1 cellular context compared by ENCODE assay signal in the genomic region with DNA sequence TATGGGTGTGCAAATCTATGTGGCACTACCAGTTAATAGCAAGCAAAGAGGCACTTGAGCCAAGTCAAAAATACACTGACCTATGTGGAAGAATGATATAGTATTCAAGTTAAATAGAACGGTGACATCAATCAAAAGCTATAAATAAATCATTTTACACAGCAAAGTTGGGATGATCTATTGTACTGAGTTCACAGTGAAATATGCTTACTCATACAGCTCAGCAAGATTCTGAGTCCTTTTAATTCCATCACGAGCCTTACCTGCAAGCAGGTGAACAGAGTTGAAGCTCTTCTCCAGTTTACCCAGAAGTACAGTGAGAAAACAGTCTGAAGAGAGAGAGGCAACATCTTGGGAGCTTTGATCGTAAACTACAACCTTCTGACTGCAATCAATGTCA.
TF ChIP-seq lines count a peak whose summit lies in the region.

No MANE protein-coding gene starts in this region.

TF ChIP-seq in GM23338, 12 proteins besides CTCF, POLR2A, EP300 and RAD21:
- TF ChIP-seq STAT1 (IDR thresholded peaks at IDR 0.05; ENCODE audit: unreplicated experiment) (no peak), EZH2 (IDR thresholded peaks at IDR 0.05; ENCODE audit: low read depth, unreplicated experiment) (no peak)
- TF ChIP-seq, protein P1, sequence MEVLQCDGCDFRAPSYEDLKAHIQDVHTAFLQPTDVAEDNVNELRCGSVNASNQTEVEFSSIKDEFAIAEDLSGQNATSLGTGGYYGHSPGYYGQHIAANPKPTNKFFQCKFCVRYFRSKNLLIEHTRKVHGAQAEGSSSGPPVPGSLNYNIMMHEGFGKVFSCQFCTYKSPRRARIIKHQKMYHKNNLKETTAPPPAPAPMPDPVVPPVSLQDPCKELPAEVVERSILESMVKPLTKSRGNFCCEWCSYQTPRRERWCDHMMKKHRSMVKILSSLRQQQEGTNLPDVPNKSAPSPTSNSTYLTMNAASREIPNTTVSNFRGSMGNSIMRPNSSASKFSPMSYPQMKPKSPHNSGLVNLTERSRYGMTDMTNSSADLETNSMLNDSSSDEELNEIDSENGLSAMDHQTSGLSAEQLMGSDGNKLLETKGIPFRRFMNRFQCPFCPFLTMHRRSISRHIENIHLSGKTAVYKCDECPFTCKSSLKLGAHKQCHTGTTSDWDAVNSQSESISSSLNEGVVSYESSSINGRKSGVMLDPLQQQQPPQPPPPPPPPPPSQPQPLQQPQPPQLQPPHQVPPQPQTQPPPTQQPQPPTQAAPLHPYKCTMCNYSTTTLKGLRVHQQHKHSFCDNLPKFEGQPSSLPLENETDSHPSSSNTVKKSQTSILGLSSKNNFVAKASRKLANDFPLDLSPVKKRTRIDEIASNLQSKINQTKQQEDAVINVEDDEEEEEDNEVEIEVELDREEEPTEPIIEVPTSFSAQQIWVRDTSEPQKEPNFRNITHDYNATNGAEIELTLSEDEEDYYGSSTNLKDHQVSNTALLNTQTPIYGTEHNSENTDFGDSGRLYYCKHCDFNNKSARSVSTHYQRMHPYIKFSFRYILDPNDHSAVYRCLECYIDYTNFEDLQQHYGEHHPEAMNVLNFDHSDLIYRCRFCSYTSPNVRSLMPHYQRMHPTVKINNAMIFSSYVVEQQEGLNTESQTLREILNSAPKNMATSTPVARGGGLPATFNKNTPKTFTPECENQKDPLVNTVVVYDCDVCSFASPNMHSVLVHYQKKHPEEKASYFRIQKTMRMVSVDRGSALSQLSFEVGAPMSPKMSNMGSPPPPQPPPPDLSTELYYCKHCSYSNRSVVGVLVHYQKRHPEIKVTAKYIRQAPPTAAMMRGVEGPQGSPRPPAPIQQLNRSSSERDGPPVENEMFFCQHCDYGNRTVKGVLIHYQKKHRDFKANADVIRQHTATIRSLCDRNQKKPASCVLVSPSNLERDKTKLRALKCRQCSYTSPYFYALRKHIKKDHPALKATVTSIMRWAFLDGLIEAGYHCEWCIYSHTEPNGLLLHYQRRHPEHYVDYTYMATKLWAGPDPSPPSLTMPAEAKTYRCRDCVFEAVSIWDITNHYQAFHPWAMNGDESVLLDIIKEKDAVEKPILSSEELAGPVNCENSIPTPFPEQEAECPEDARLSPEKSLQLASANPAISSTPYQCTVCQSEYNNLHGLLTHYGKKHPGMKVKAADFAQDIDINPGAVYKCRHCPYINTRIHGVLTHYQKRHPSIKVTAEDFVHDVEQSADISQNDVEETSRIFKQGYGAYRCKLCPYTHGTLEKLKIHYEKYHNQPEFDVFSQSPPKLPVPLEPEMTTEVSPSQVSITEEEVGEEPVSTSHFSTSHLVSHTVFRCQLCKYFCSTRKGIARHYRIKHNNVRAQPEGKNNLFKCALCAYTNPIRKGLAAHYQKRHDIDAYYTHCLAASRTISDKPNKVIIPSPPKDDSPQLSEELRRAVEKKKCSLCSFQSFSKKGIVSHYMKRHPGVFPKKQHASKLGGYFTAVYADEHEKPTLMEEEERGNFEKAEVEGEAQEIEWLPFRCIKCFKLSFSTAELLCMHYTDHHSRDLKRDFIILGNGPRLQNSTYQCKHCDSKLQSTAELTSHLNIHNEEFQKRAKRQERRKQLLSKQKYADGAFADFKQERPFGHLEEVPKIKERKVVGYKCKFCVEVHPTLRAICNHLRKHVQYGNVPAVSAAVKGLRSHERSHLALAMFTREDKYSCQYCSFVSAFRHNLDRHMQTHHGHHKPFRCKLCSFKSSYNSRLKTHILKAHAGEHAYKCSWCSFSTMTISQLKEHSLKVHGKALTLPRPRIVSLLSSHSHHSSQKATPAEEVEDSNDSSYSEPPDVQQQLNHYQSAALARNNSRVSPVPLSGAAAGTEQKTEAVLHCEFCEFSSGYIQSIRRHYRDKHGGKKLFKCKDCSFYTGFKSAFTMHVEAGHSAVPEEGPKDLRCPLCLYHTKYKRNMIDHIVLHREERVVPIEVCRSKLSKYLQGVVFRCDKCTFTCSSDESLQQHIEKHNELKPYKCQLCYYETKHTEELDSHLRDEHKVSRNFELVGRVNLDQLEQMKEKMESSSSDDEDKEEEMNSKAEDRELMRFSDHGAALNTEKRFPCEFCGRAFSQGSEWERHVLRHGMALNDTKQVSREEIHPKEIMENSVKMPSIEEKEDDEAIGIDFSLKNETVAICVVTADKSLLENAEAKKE (CRISPR knock-in tag; IDR thresholded peaks at IDR 0.05): no peak
